In genomic region chr22:38949889-38950405, GRCh38 we compare ENCODE assay signal across 21 cellular contexts. TPM values are rescaled to one million over a fixed set of nuclear protein-coding genes. Genes with fewer than 3 reads are reported as not detected.
DNase-seq lines count a peak whose midpoint lies in the region; ATAC-seq and TF ChIP-seq lines count a peak whose summit lies in the region.
"Had no signal": no experiment of that assay in that cellular context is flagged by ENCODE, and none has a peak within 500 bp of the region (broad histone marks: within the 10 kb centered on the region; RNA-seq: fewer than 3 reads in every experiment).

No MANE protein-coding gene starts in this region.

- peak overlapping the region in 1 of 2 donors; percentile 7 for H3K9ac ChIP-seq in mucosa of rectum (ENCODE audit: low read depth in 1 of 2, low read length in 2 of 2)

- peaks cover 0 to 2% of the 10 kb centered on the region in 2 donors for H3K27me3 ChIP-seq in mucosa of rectum (ENCODE audit: control insufficient read depth in 2 of 2, insufficient read depth in 2 of 2, low read length in 2 of 2)
- peaks cover 5% of the 10 kb centered on the region for H3K27me3 ChIP-seq in transverse colon

- no peaks in the 10 kb centered on the region for H3K9me3 Mint-ChIP-seq in activated CD8-positive, alpha-beta memory T cell treated with anti-CD3 and anti-CD28 coated beads, Interleukin-2, amount 10 ng/mL, durations not matched to agents 7 days and 5 days (ENCODE audit: low read depth)
- H3K9me3 Mint-ChIP-seq in activated T-helper 17 cell treated with anti-CD3 and anti-CD28 coated beads, Interleukin-2, amount 50 U/mL, for 72 hours: no peaks in the 10 kb centered on the region

- H3K27ac ChIP-seq in mucosa of rectum (ENCODE audit: low read depth in 2 of 2, low read length in 2 of 2) (peak overlapping the region; percentile 76 to 86), transverse colon (peak overlapping the region in 3 of 4 donors; percentile 66 to 75 (median 72))
- H3K27ac ChIP-seq: HL-60 had no signal

- no peak for TF ChIP-seq EP300 in transverse colon (IDR thresholded peaks at IDR 0.05; ENCODE audit: low read depth)

- ATAC-seq in activated CD8-positive, alpha-beta memory T cell treated with anti-CD3 and anti-CD28 coated beads, Interleukin-2, amount 10 ng/mL, durations not matched to agents 7 days and 5 days: no peak
- ATAC-seq in activated T-helper 17 cell treated with anti-CD3 and anti-CD28 coated beads, Interleukin-2, amount 50 U/mL, for 72 hours (replicated peaks): no peak
- no peak for ATAC-seq in Right ventricle myocardium superior (ENCODE audit: poor library complexity)

- peaks cover 33% of the 10 kb centered on the region for H3K4me1 Mint-ChIP-seq in activated CD8-positive, alpha-beta memory T cell treated with anti-CD3 and anti-CD28 coated beads, Interleukin-2, amount 10 ng/mL, durations not matched to agents 7 days and 5 days
- peaks cover 23% of the 10 kb centered on the region for H3K4me1 Mint-ChIP-seq in activated T-helper 17 cell treated with anti-CD3 and anti-CD28 coated beads, Interleukin-2, amount 50 U/mL, for 72 hours

- no peak for DNase-seq in activated CD8-positive, alpha-beta memory T cell treated with anti-CD3 and anti-CD28 coated beads, Interleukin-2, amount 10 ng/mL, durations not matched to agents 7 days and 5 days
- DNase-seq in fibroblast of gingiva (ENCODE audit: low read depth) (peak; percentile 0), transverse colon (no peak), Right ventricle myocardium superior (no peak), NCI-H345 treated with DMSO at 0.1 percent for 48 hours (lab: John Stamatoyannopoulos, UW; ENCODE audit: unreplicated experiment) (no peak)
- DNase-seq: ACHN, AML-193, DMS79 treated with DMSO at 0.1 percent for 48 hours, NCI-H1417, NCI-H187, NCI-H2107, NCI-H2227 treated with DMSO at 0.1 percent for 48 hours, NCI-H524, NCI-H82 had no signal

- in situ Hi-C loops in transverse colon (cut with MboI; ENCODE audit: low pct_ligation_motif_present in 1 of 4, low pct_unique_long_range_greater_than_20kb in 1 of 4, low sequenced_read_pairs in 3 of 4): loop anchor here in 1 of 4 donors (5.0 kb wide), 1 partner anchor 47 kb away; no protein-coding TSS in a partner anchor

- WGBS in transverse colon (ENCODE audit: low coverage in 1 of 2), 2 donors: 61% methylated on average over 8 of the region's 8 CpGs; no CpG with 5 or more reads in 1 of the 2 donors

- no peak overlapping the region for H3K4me3 Mint-ChIP-seq in activated CD8-positive, alpha-beta memory T cell treated with anti-CD3 and anti-CD28 coated beads, Interleukin-2, amount 10 ng/mL, durations not matched to agents 7 days and 5 days
- no peak overlapping the region for H3K4me3 Mint-ChIP-seq in activated T-helper 17 cell treated with anti-CD3 and anti-CD28 coated beads, Interleukin-2, amount 50 U/mL, for 72 hours

- peak overlapping the region; percentile 3 for H3K27ac Mint-ChIP-seq in activated CD8-positive, alpha-beta memory T cell treated with anti-CD3 and anti-CD28 coated beads, Interleukin-2, amount 10 ng/mL, durations not matched to agents 7 days and 5 days
- H3K27ac Mint-ChIP-seq in activated T-helper 17 cell treated with anti-CD3 and anti-CD28 coated beads, Interleukin-2, amount 50 U/mL, for 72 hours: no peak overlapping the region

- H3K27me3 Mint-ChIP-seq in activated CD8-positive, alpha-beta memory T cell treated with anti-CD3 and anti-CD28 coated beads, Interleukin-2, amount 10 ng/mL, durations not matched to agents 7 days and 5 days: peaks cover 24% of the 10 kb centered on the region
- peaks cover 20% of the 10 kb centered on the region for H3K27me3 Mint-ChIP-seq in activated T-helper 17 cell treated with anti-CD3 and anti-CD28 coated beads, Interleukin-2, amount 50 U/mL, for 72 hours

- no peak for TF ChIP-seq POLR2A in transverse colon (IDR thresholded peaks at IDR 0.05)

- H3K36me3 ChIP-seq in mucosa of rectum (ENCODE audit: control insufficient read depth in 2 of 2, insufficient read depth in 2 of 2, low read length in 2 of 2): no peaks in the 10 kb centered on the region
- H3K36me3 ChIP-seq in transverse colon: no peaks in the 10 kb centered on the region
- H3K36me3 ChIP-seq: HAP-1 had no signal

- H3K4me3 ChIP-seq in mucosa of rectum (ENCODE audit: low read length in 2 of 2): no peak overlapping the region
- no peak overlapping the region for H3K4me3 ChIP-seq in transverse colon
- H3K4me3 ChIP-seq: HAP-1 had no signal

- CTCF ChIA-PET in activated CD8-positive, alpha-beta memory T cell treated with anti-CD3 and anti-CD28 coated beads, Interleukin-2, amount 10 ng/mL, durations not matched to agents 7 days and 5 days (lab: Charles Lee): interaction anchor here (1.1 to 4.3 kb wide), 2 partner anchors 80 to 181 kb away, joined by 3 to 27 read pairs; no protein-coding TSS in a partner anchor

- intact Hi-C loops in transverse colon (cut with DNase I; ENCODE audit: low total_unique reads) (no loop called here), Right ventricle myocardium superior (cut with DNase I) (no loop called here)

- no peak for TF ChIP-seq CTCF in transverse colon (IDR thresholded peaks at IDR 0.05)

- H3K4me1 ChIP-seq in mucosa of rectum (ENCODE audit: control insufficient read depth in 2 of 2, insufficient read depth in 2 of 2, low read length in 2 of 2) (peaks cover 34 to 37% of the 10 kb centered on the region in 2 donors), transverse colon (peaks cover 6 to 45% (median 22%) of the 10 kb centered on the region in 4 donors)
- H3K4me1 ChIP-seq: HAP-1 had no signal

- H3K9me3 ChIP-seq in mucosa of rectum (ENCODE audit: control insufficient read depth in 2 of 2, low read length in 2 of 2) (no peaks in the 10 kb centered on the region), transverse colon (no peaks in the 10 kb centered on the region)
- H3K9me3 ChIP-seq: HAP-1 had no signal

- no peaks in the 10 kb centered on the region for H3K36me3 Mint-ChIP-seq in activated CD8-positive, alpha-beta memory T cell treated with anti-CD3 and anti-CD28 coated beads, Interleukin-2, amount 10 ng/mL, durations not matched to agents 7 days and 5 days
- H3K36me3 Mint-ChIP-seq in activated T-helper 17 cell treated with anti-CD3 and anti-CD28 coated beads, Interleukin-2, amount 50 U/mL, for 72 hours (ENCODE audit: low read depth): no peaks in the 10 kb centered on the region

RNA-seq across cellular contexts. Expression of gene APOBEC3A, which starts 7.5 kb away (rescaled TPM):
- not detected for total RNA-seq in activated CD8-positive, alpha-beta memory T cell treated with anti-CD3 and anti-CD28 coated beads, Interleukin-2, amount 10 ng/mL, durations not matched to agents 7 days and 5 days
- total RNA-seq in transverse colon: 1 to 10 TPM in 2 of 4 donors, not detected in 2; 2.7 to 3.0 TPM
- total RNA-seq in activated T-helper 17 cell treated with anti-CD3 and anti-CD28 coated beads, Interleukin-2, amount 50 U/mL, for 72 hours: not detected
- total RNA-seq in Right ventricle myocardium superior: 0.35 TPM
- total RNA-seq: HT1080, M059J, RPMI7951 had no signal

RNA-seq across cellular contexts. Expression of gene APOBEC3B, which starts 32.2 kb away (rescaled TPM):
- 10 to 100 TPM; 32.8 to 82.6 TPM for total RNA-seq in activated CD8-positive, alpha-beta memory T cell treated with anti-CD3 and anti-CD28 coated beads, Interleukin-2, amount 10 ng/mL, durations not matched to agents 7 days and 5 days
- total RNA-seq in transverse colon: 10 to 100 TPM in 2 of 4 donors, 1 to 10 TPM in 1, not detected in 1; 7.8 to 15.3 (median 10.9) TPM
- total RNA-seq in activated T-helper 17 cell treated with anti-CD3 and anti-CD28 coated beads, Interleukin-2, amount 50 U/mL, for 72 hours: 10 to 100 TPM in 1 of 2 donors, 1 to 10 TPM in 1; 9.2 to 33.6 TPM
- total RNA-seq in Right ventricle myocardium superior: 0.75 TPM
